ENCODE assay signal across 1 cellular context in the genomic region with DNA sequence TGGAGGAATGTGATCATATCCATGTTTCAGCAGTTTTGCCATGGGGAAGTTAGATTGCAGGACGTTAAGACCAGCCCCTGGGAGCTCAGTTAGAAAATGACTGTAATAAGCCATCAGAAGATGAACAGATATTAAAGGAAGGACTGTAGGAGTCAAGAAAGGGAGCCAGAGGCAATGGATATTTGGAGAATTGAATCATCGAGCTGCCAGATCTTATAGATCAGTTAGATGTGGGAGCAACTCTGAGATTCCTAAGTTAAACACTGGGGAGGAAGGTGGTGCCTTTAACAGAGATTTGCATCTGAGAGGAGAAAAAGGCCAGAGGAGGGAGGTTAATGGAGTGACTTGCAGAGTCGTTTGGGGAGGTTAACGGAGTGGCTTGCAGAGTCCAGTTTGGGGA.
TF ChIP-seq lines count a peak whose summit lies in the region.

No MANE protein-coding gene starts in this region.

TF ChIP-seq in GM23338, 12 proteins besides CTCF, POLR2A, EP300 and RAD21 (continued from another document):
- TF ChIP-seq, protein P1, sequence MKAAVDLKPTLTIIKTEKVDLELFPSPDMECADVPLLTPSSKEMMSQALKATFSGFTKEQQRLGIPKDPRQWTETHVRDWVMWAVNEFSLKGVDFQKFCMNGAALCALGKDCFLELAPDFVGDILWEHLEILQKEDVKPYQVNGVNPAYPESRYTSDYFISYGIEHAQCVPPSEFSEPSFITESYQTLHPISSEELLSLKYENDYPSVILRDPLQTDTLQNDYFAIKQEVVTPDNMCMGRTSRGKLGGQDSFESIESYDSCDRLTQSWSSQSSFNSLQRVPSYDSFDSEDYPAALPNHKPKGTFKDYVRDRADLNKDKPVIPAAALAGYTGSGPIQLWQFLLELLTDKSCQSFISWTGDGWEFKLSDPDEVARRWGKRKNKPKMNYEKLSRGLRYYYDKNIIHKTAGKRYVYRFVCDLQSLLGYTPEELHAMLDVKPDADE (IDR thresholded peaks at IDR 0.05): no peak
- no peak for TF ChIP-seq CREB1 (CRISPR knock-in tag; IDR thresholded peaks at IDR 0.05; ENCODE audit: low read depth)
